Comparison of ENCODE assay signal across 9 cellular contexts in genomic region chr12:93956551-93956950, GRCh38.
"Had no signal": no experiment of that assay in that cellular context is flagged by ENCODE, and none has a peak within 500 bp of the region (broad histone marks: within the 10 kb centered on the region; RNA-seq: fewer than 3 reads in every experiment).

No MANE protein-coding gene starts in this region.

- H3K4me3 ChIP-seq: GM23248, HAP-1 had no signal

- ATAC-seq: HCT116 had no signal

- H3K36me3 ChIP-seq: HAP-1 had no signal

- H3K4me1 ChIP-seq: HAP-1 had no signal

- DNase-seq: GM23248, GOT3, H7, HFFc6, IMR-90, KBM-7 had no signal

- FAIRE-seq: HTR-8/SVneo had no signal

- H3K9me3 ChIP-seq: HAP-1 had no signal
